In genomic region chr10:86870679-86871078, GRCh38 we compare ENCODE assay signal across 19 cellular contexts.
DNase-seq lines count a peak whose midpoint lies in the region; ATAC-seq, FAIRE-seq and TF ChIP-seq lines count a peak whose summit lies in the region.
"Had no signal": no experiment of that assay in that cellular context is flagged by ENCODE, and none has a peak within 500 bp of the region (broad histone marks: within the 10 kb centered on the region; RNA-seq: fewer than 3 reads in every experiment).

No MANE protein-coding gene starts in this region.

- FAIRE-seq in D721Med (lab: Jason Lieb, UNC) (peak; percentile 48), H1 (lab: Jason Lieb, UNC) (no peak)

- CTCF ChIA-PET in H1 (lab: Charles Lee; ENCODE audit: partially characterized antibody) = no interaction called here

- no peak overlapping the region for H2BK120ac ChIP-seq in H1 (replicated peaks; ENCODE audit: low read depth, low read length)

- peak overlapping the region; percentile 55 for H3K4ac ChIP-seq in H1 (replicated peaks; ENCODE audit: insufficient read length, low read depth, low read length)

- no peak overlapping the region for H2AFZ ChIP-seq in H1 (ENCODE audit: low read length)
- H2AFZ ChIP-seq: GM23248 had no signal

- no peaks in the 10 kb centered on the region for H3K27me3 Mint-ChIP-seq in neural crest cell (ENCODE audit: low read depth)

- H3K9me3 ChIP-seq in HUES6 (ENCODE audit: control insufficient read depth, insufficient read depth, low read depth, low read length) (no peaks in the 10 kb centered on the region), H1 (ENCODE audit: insufficient read depth in 2 of 2, low read depth in 1 of 2, low read length in 1 of 2) (no peaks in the 10 kb centered on the region)
- H3K9me3 ChIP-seq: SK-N-SH had no signal

- in situ Hi-C loops in brain microvascular endothelial cell (cut with HindIII; ENCODE audit: low pct_ligation_motif_present, low sequenced_read_pairs) = no loop called here

- WGBS in H1 (ENCODE audit: extremely low coverage in 1 of 2, insufficient coverage in 1 of 2, insufficient read length in 1 of 2, insufficient replicate concordance in 2 of 2, low coverage in 1 of 2, low lambda C conversion rate in 2 of 2, missing lambda C conversion rate in 1 of 2), 2 experiments = 95% methylated on average over 3 of the region's 3 CpGs; no CpG with 5 or more reads in 1 of the 2 experiments

- H3K27ac ChIP-seq in HUES6 (ENCODE audit: low read depth, low read length) = peak overlapping the region; percentile 20
- H3K27ac ChIP-seq in H1 (ENCODE audit: low read depth, low read length) = no peak overlapping the region
- H3K27ac ChIP-seq in brain microvascular endothelial cell = no peak overlapping the region
- H3K27ac ChIP-seq: GM23248 had no signal

- H3K4me1 Mint-ChIP-seq in neural crest cell = peaks cover 46% of the 10 kb centered on the region

- H3K18ac ChIP-seq in H1 (ENCODE audit: extremely low read depth, low read length) = peak overlapping the region; percentile 76; the same call in 1 of the 2 replicates

- no peak overlapping the region for H3K56ac ChIP-seq in H1 (replicated peaks; ENCODE audit: insufficient read length, low read depth, low read length)

- TF ChIP-seq EP300 in H1 (IDR thresholded peaks at IDR 0.05; ENCODE audit: borderline replicate concordance in 1 of 2, low read depth in 2 of 2, low read length in 2 of 2) = no peak

- POLR2A ChIA-PET in H1 (lab: Charles Lee; ENCODE audit: partially characterized antibody) = no interaction called here

- peak overlapping the region; percentile 56; the same call in 1 of the 2 replicates for H2BK20ac ChIP-seq in H1 (ENCODE audit: low read length)

- no peak overlapping the region; a peak in 1 of 4 replicates for H3K4me2 ChIP-seq in H1 (ENCODE audit: insufficient read depth in 1 of 2, low read depth in 2 of 2, low read length in 2 of 2)
- H3K4me2 ChIP-seq: SK-N-SH had no signal

- H4K91ac ChIP-seq in H1 (replicated peaks; ENCODE audit: insufficient read length, low read length) = peak overlapping the region; percentile 14

- no peaks in the 10 kb centered on the region; the same call in 1 of the 2 replicates for H3K79me1 ChIP-seq in H1 (ENCODE audit: low read depth, low read length)

- peaks cover 3% of the 10 kb centered on the region for H3K36me3 Mint-ChIP-seq in neural crest cell (ENCODE audit: low read depth)

- no peak overlapping the region for H4K5ac ChIP-seq in H1 (ENCODE audit: insufficient read length, low read depth, low read length)

- H3K27me3 ChIP-seq in HUES6 (ENCODE audit: control insufficient read depth, insufficient read depth, low read length) (no peaks in the 10 kb centered on the region), H1 (replicated peaks in 1 of 4; ENCODE audit: control insufficient read depth in 3 of 4, extremely low read depth in 1 of 4, insufficient read depth in 3 of 4, low read length in 3 of 4) (no peaks in the 10 kb centered on the region), brain microvascular endothelial cell (replicated peaks) (no peaks in the 10 kb centered on the region)

- peak overlapping the region; percentile 55 for H2AK5ac ChIP-seq in H1 (ENCODE audit: low read depth, low read length)

- TF ChIP-seq CTCF in D721Med (IDR thresholded peaks at IDR 0.05; ENCODE audit: insufficient read depth, missing control alignments) (no peak), H1 (IDR thresholded peaks at IDR 0.05; ENCODE audit: control extremely low read depth in 1 of 3, insufficient read depth in 1 of 3, low read depth in 1 of 3, low read length in 3 of 3) (no peak), neural crest cell (conservative IDR thresholded peaks at IDR 0.05) (no peak), brain microvascular endothelial cell (IDR thresholded peaks at IDR 0.05; ENCODE audit: low read depth, low read length, missing control alignments) (no peak)

- peak overlapping the region; percentile 35; the same call in 1 of the 2 replicates for H2BK15ac ChIP-seq in H1 (ENCODE audit: low read length)

- H3K9ac ChIP-seq in HUES6 (ENCODE audit: low read length) = peak overlapping the region; percentile 1
- H3K9ac ChIP-seq in H1 (replicated peaks in 1 of 4; ENCODE audit: extremely low read depth in 1 of 4, low read depth in 3 of 4, low read length in 3 of 4) = no peak overlapping the region
- H3K9ac ChIP-seq: GM23248, SK-N-SH had no signal

- peak overlapping the region; percentile 91 for H2BK12ac ChIP-seq in H1 (ENCODE audit: low read depth, low read length)

- ATAC-seq in GM18858 (IDR thresholded peaks at IDR 0.05; ENCODE audit: unreplicated experiment) = no peak
- ATAC-seq: Right ventricle myocardium inferior had no signal

- H3K4me1 ChIP-seq in HUES6 (ENCODE audit: control insufficient read depth, insufficient read depth, low read length) = peaks cover 70% of the 10 kb centered on the region
- H3K4me1 ChIP-seq in H1 (replicated peaks in 1 of 4; ENCODE audit: control insufficient read depth in 3 of 4, insufficient read depth in 4 of 4, low read length in 3 of 4) = peaks cover 3 to 30% (median 24%) of the 10 kb centered on the region in 4 experiments

- peak overlapping the region; percentile 73 for H2BK5ac ChIP-seq in H1 (ENCODE audit: low read depth, low read length)

- H3K9me3 Mint-ChIP-seq in neural crest cell = no peaks in the 10 kb centered on the region
- H3K9me3 Mint-ChIP-seq: HFFc6; T-helper 1 cell treated with Interleukin-12 subunit alpha and Interleukin-12 subunit beta and Interleukin-4 antibody, amounts not matched to agents 30 μg/mL and 1 μg/mL, for 36 hours had no signal

- no peak overlapping the region for H3K14ac ChIP-seq in H1 (ENCODE audit: insufficient read length)

- H3K4me3 ChIP-seq in HUES6 (ENCODE audit: low read depth, low read length) (no peak overlapping the region), H1 (ENCODE audit: extremely low read depth in 1 of 4, insufficient read depth in 2 of 4, low read depth in 3 of 4, low read length in 4 of 4) (no peak overlapping the region), brain microvascular endothelial cell (ENCODE audit: low read depth, low read length) (no peak overlapping the region)
- H3K4me3 ChIP-seq: GM23248 had no signal

- no peak for TF ChIP-seq POLR2A in H1 (IDR thresholded peaks at IDR 0.05; ENCODE audit: control extremely low read depth in 1 of 2, low read depth in 2 of 2, low read length in 2 of 2)

- DNase-seq in D721Med (ENCODE audit: insufficient read length, low spot score) (no peak), H1 (ENCODE audit: low read depth in 1 of 2, low spot score in 2 of 2) (no peak), neural crest cell (ENCODE audit: low read depth, low spot score) (no peak), brain microvascular endothelial cell (no peak), NCI-H2107 (lab: John Stamatoyannopoulos, UW) (no peak)
- DNase-seq in activated CD8-positive, alpha-beta memory T cell treated with anti-CD3 and anti-CD28 coated beads for 24 hours = no peak
- DNase-seq: C1 segment of cervical spinal cord, DMS153, GM23248, HFFc6, NCI-H1417, NCI-H2081, NCI-H345, NCI-H69, SK-N-SH had no signal

- H3K4me3 Mint-ChIP-seq in neural crest cell = no peak overlapping the region
- H3K4me3 Mint-ChIP-seq: HFFc6; T-helper 1 cell treated with Interleukin-12 subunit alpha and Interleukin-12 subunit beta and Interleukin-4 antibody, amounts not matched to agents 30 μg/mL and 1 μg/mL, for 36 hours had no signal

- peaks cover 11% of the 10 kb centered on the region for H3K36me3 ChIP-seq in HUES6 (ENCODE audit: control insufficient read depth, insufficient read depth, low read length)
- peaks cover 0 to under 1% (median under 1%) of the 10 kb centered on the region in 4 experiments; a peak in 2 of 8 replicates for H3K36me3 ChIP-seq in H1 (ENCODE audit: control insufficient read depth in 2 of 4, insufficient read depth in 4 of 4, low read length in 3 of 4)
- no peaks in the 10 kb centered on the region for H3K36me3 ChIP-seq in brain microvascular endothelial cell (replicated peaks)

- H4K20me1 ChIP-seq in H1 (replicated peaks in 1 of 2; ENCODE audit: control insufficient read depth in 1 of 2, insufficient read depth in 2 of 2, low read length in 2 of 2) = peaks cover 0 to 1% of the 10 kb centered on the region in 2 experiments

- H3K23me2 ChIP-seq in H1 (ENCODE audit: low read depth, low read length) = no peaks in the 10 kb centered on the region; the same call in 1 of the 2 replicates

- no peak overlapping the region for H3K23ac ChIP-seq in H1 (ENCODE audit: insufficient read length)

- TF ChIP-seq RAD21 in H1 (IDR thresholded peaks at IDR 0.05 in 1 of 2, conservative IDR thresholded peaks at IDR 0.05 in 1 of 2; ENCODE audit: low read depth in 2 of 2, low read length in 2 of 2) = no peak

- H4K8ac ChIP-seq in H1 (ENCODE audit: extremely low read depth, insufficient read depth, low read length) = no peak overlapping the region

- H3K79me2 ChIP-seq in H1 (ENCODE audit: control insufficient read depth in 1 of 2, insufficient read depth in 2 of 2, low read length in 2 of 2) = peaks cover 0 to 64% of the 10 kb centered on the region in 2 experiments; a peak in 2 of 4 replicates

- H3K27ac Mint-ChIP-seq in neural crest cell (ENCODE audit: unreplicated experiment) = peak overlapping the region; percentile 0
- H3K27ac Mint-ChIP-seq: HFFc6; T-helper 1 cell treated with Interleukin-12 subunit alpha and Interleukin-12 subunit beta and Interleukin-4 antibody, amounts not matched to agents 30 μg/mL and 1 μg/mL, for 36 hours had no signal

TF ChIP-seq in H1, 55 proteins besides CTCF, POLR2A, EP300 and RAD21:
- TF ChIP-seq EZH2 (IDR thresholded peaks at IDR 0.05; ENCODE audit: low read depth, low read length, severe bottlenecking) (no peak), SIRT6 (IDR thresholded peaks at IDR 0.05; ENCODE audit: low read length) (no peak)
- TF ChIP-seq, protein P1, sequence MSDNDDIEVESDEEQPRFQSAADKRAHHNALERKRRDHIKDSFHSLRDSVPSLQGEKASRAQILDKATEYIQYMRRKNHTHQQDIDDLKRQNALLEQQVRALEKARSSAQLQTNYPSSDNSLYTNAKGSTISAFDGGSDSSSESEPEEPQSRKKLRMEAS (IDR thresholded peaks at IDR 0.05) = no peak
